In the genomic region with DNA sequence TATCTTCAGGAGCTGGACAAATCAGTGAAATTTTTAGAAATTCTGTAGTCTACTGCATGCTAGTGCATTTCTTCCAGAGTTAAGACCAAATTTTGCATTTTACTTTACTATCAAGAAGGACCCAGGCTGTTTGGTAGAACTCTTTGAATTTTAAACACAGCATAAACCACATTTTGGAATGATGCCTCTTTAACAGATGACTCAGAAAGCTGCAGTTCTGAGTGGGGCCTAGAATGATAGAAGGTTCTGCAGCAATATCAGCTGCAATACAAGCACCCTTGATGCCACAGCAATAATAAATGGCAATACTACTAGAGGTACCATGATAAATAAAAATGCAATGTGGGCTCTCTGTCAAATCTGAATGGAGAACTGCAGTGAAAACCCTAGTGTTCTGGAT, we compare ENCODE assay signal across 27 cellular contexts.
A peak's percentile ranks its signal among the peaks of the same experiment; 100 is the strongest.
DNase-seq lines count a peak whose midpoint lies in the region; ATAC-seq, FAIRE-seq and TF ChIP-seq lines count a peak whose summit lies in the region.
"Had no signal": no experiment of that assay in that cellular context is flagged by ENCODE, and none has a peak within 500 bp of the region (broad histone marks: within the 10 kb centered on the region; RNA-seq: fewer than 3 reads in every experiment).

No MANE protein-coding gene starts in this region.

- H4K20me1 ChIP-seq in astrocyte (ENCODE audit: insufficient read depth, low read length), result no peaks in the 10 kb centered on the region
- H4K20me1 ChIP-seq: BLaER1 treated with 17β-estradiol and CSF1 and Interleukin-3, amounts not matched to agents 10 nM and 100 nM had no signal

- no peak overlapping the region for H2AFZ ChIP-seq in astrocyte (ENCODE audit: low read depth, low read length)

- H3K36me3 Mint-ChIP-seq in astrocyte (ENCODE audit: low read depth, unreplicated experiment), result no peaks in the 10 kb centered on the region
- H3K36me3 Mint-ChIP-seq: activated naive CD8-positive, alpha-beta T cell; brain; WTC11 had no signal

- intact Hi-C loops in uterus (cut with DNase I; ENCODE audit: low total_unique reads), result no loop called here

- no peaks in the 10 kb centered on the region for H3K27me3 Mint-ChIP-seq in astrocyte (ENCODE audit: low read depth, unreplicated experiment)
- H3K27me3 Mint-ChIP-seq: activated naive CD8-positive, alpha-beta T cell; brain had no signal

- H3K27me3 ChIP-seq in astrocyte (ENCODE audit: insufficient read depth, low read length), result no peaks in the 10 kb centered on the region
- H3K27me3 ChIP-seq in uterus, result no peaks in the 10 kb centered on the region
- H3K27me3 ChIP-seq: BLaER1 treated with 17β-estradiol and CSF1 and Interleukin-3, amounts not matched to agents 10 nM and 100 nM; pancreas; right atrium auricular region; stomach; transverse colon had no signal

- peaks cover 13% of the 10 kb centered on the region; the same call in 2 of the 3 replicates for H3K4me1 ChIP-seq in A549
- peaks cover 23% of the 10 kb centered on the region for H3K4me1 ChIP-seq in astrocyte (ENCODE audit: insufficient read depth, low read length)
- H3K4me1 ChIP-seq in uterus, result no peaks in the 10 kb centered on the region
- H3K4me1 ChIP-seq: BLaER1 treated with 17β-estradiol and CSF1 and Interleukin-3, amounts not matched to agents 10 nM and 100 nM; heart right ventricle; pancreas; right atrium auricular region; stomach; transverse colon had no signal

- H3K4me3 ChIP-seq in A549, result no peak overlapping the region
- H3K4me3 ChIP-seq in astrocyte (ENCODE audit: insufficient read depth, low read depth, low read length), result peak overlapping the region; percentile 6
- no peak overlapping the region for H3K4me3 ChIP-seq in uterus
- H3K4me3 ChIP-seq: BLaER1 treated with 17β-estradiol and CSF1 and Interleukin-3, amounts not matched to agents 10 nM and 100 nM; heart right ventricle; pancreas; right atrium auricular region; stomach; transverse colon had no signal

- TF ChIP-seq POLR2A in A549 (IDR thresholded peaks at IDR 0.05; ENCODE audit: low read length), result no peak
- TF ChIP-seq POLR2A in uterus (IDR thresholded peaks at IDR 0.05), result no peak

- POLR2A ChIA-PET in A549 (lab: Yijun Ruan, JAX), result no interaction called here

- FAIRE-seq in A549 (lab: Jason Lieb, UNC) (no peak), astrocyte (lab: Jason Lieb, UNC) (no peak)
- FAIRE-seq: A204.1, pancreas had no signal

- no peak for TF ChIP-seq RAD21 in A549 (conservative IDR thresholded peaks at IDR 0.05 in 1 of 2, IDR thresholded peaks at IDR 0.05 in 1 of 2)

- H3K36me3 ChIP-seq in astrocyte (ENCODE audit: insufficient read depth, low read length), result no peaks in the 10 kb centered on the region
- H3K36me3 ChIP-seq in uterus, result no peaks in the 10 kb centered on the region
- H3K36me3 ChIP-seq: BLaER1 treated with 17β-estradiol and CSF1 and Interleukin-3, amounts not matched to agents 10 nM and 100 nM; heart right ventricle; pancreas; right atrium auricular region; stomach; transverse colon had no signal

- H3K9ac ChIP-seq in astrocyte (ENCODE audit: low read length), result peak overlapping the region; percentile 69
- H3K9ac ChIP-seq: BLaER1 treated with 17β-estradiol and CSF1 and Interleukin-3, amounts not matched to agents 10 nM and 100 nM had no signal

- H3K4me2 ChIP-seq in A549 (peak overlapping the region; percentile 67; the same call in 2 of the 3 replicates), astrocyte (ENCODE audit: low read length) (peak overlapping the region; percentile 76)
- H3K4me2 ChIP-seq: BLaER1 treated with 17β-estradiol and CSF1 and Interleukin-3, amounts not matched to agents 10 nM and 100 nM had no signal

- TF ChIP-seq EP300 in A549 (IDR thresholded peaks at IDR 0.05), result no peak

- no peak overlapping the region for H3K4me3 Mint-ChIP-seq in astrocyte (ENCODE audit: unreplicated experiment)
- H3K4me3 Mint-ChIP-seq: activated naive CD8-positive, alpha-beta T cell; brain; nephron; WTC11 had no signal

- peaks cover 22% of the 10 kb centered on the region for H3K4me1 Mint-ChIP-seq in astrocyte (ENCODE audit: low read depth, unreplicated experiment)
- H3K4me1 Mint-ChIP-seq: brain, nephron, WTC11 had no signal

- H3K27ac ChIP-seq in A549 (peak overlapping the region in 1 of 2 experiments; percentile 31; a peak in 2 of 6 replicates), astrocyte (ENCODE audit: low read depth, low read length) (peak overlapping the region; percentile 92), uterus (no peak overlapping the region)
- H3K27ac ChIP-seq: BLaER1 treated with 17β-estradiol and CSF1 and Interleukin-3, amounts not matched to agents 10 nM and 100 nM; heart right ventricle; pancreas; right atrium auricular region; stomach; transverse colon had no signal

- ATAC-seq in A549 (no peak), GM18502 (IDR thresholded peaks at IDR 0.05; ENCODE audit: poor library complexity, unreplicated experiment) (no peak)
- ATAC-seq: heart right ventricle, left ventricle myocardium superior, pancreas, WTC11 had no signal

- no peaks in the 10 kb centered on the region for H3K79me2 ChIP-seq in astrocyte (ENCODE audit: insufficient read depth, low read length)

- peaks cover 4% of the 10 kb centered on the region for H3K9me3 Mint-ChIP-seq in astrocyte (ENCODE audit: unreplicated experiment)
- H3K9me3 Mint-ChIP-seq: activated T-helper 2 cell treated with anti-CD3 and anti-CD28 coated beads, Interferon-gamma antibody, Interleukin-2, Interleukin-4, amounts not matched to agents 10 μg/mL and 5 μg/mL and 100 μg/mL, durations not matched to agents 14 hours and 24 hours and 36 hours; brain; nephron had no signal

- DNase-seq in A549 (ENCODE audit: low read depth in 1 of 2, low spot score in 1 of 2) (no peak), HS-5 (ENCODE audit: low read depth) (peak; percentile 54), astrocyte (ENCODE audit: low read depth) (peak; percentile 76), glomerular visceral epithelial cell (ENCODE audit: extremely low spot score) (peak; percentile 23), uterus (no peak), HUDEP-2 (lab: John Stamatoyannopoulos, UW; ENCODE audit: unreplicated experiment in 76 of 76) (no peak)
- no peak for DNase-seq in activated T-cell treated with anti-CD3 and anti-CD28 coated beads, Interleukin-2, amount 50 U/mL, for 48 hours
- DNase-seq: cortex of kidney, H7, heart right ventricle, left ventricle myocardium superior, MM.1S, NCI-H1436, NCI-H2107, NCI-H524 treated with DMSO at 0.1 percent for 48 hours, pancreas, stomach, transverse colon had no signal

- TF ChIP-seq CTCF in A549 (IDR thresholded peaks at IDR 0.05), result no peak
- no peak for TF ChIP-seq CTCF in astrocyte (IDR thresholded peaks at IDR 0.05; ENCODE audit: insufficient read depth, low read depth, low read length)
- no peak for TF ChIP-seq CTCF in uterus (IDR thresholded peaks at IDR 0.05)

- CTCF ChIA-PET in A549 (lab: Yijun Ruan, JAX), result no interaction called here

- H3K9me3 ChIP-seq in A549, result no peaks in the 10 kb centered on the region; the same call in 2 of the 3 replicates
- H3K9me3 ChIP-seq in astrocyte (ENCODE audit: insufficient read depth, low read depth, low read length), result no peaks in the 10 kb centered on the region
- no peaks in the 10 kb centered on the region for H3K9me3 ChIP-seq in uterus
- H3K9me3 ChIP-seq: BLaER1 treated with 17β-estradiol and CSF1 and Interleukin-3, amounts not matched to agents 10 nM and 100 nM; heart right ventricle; pancreas; right atrium auricular region; stomach; transverse colon had no signal

- H3K27ac Mint-ChIP-seq in astrocyte (ENCODE audit: unreplicated experiment), result no peak overlapping the region
- H3K27ac Mint-ChIP-seq: activated naive CD8-positive, alpha-beta T cell; activated T-helper 2 cell treated with anti-CD3 and anti-CD28 coated beads, Interferon-gamma antibody, Interleukin-2, Interleukin-4, amounts not matched to agents 10 μg/mL and 5 μg/mL and 100 μg/mL, durations not matched to agents 14 hours and 24 hours and 36 hours; brain; nephron; WTC11 had no signal

TF ChIP-seq in A549, 52 proteins besides CTCF, POLR2A, EP300 and RAD21:
- TF ChIP-seq PHF8 (IDR thresholded peaks at IDR 0.05; ENCODE audit: borderline replicate concordance, low read depth), result no peak

Comparison
In these comparisons a context has a peak if more than half of its experiments do, and no peak if none do; other contexts are left out.
1. DNase-seq: peak in HS-5 (single experiment), astrocyte (single experiment) and glomerular visceral epithelial cell (single experiment); none in A549 (0 of 2), uterus (0 of 2), activated T-cell treated with anti-CD3 and anti-CD28 coated beads, Interleukin-2, amount 50 U/mL, for 48 hours (0 of 2) and HUDEP-2 (0 of 76).